In genomic region chr1:25703671-25704637, GRCh38 we compare ENCODE assay signal across 10 cellular contexts.
DNase-seq lines count a peak whose midpoint lies in the region; ATAC-seq, FAIRE-seq and TF ChIP-seq lines count a peak whose summit lies in the region.
"Had no signal": no experiment of that assay in that cellular context is flagged by ENCODE, and none has a peak within 500 bp of the region (broad histone marks: within the 10 kb centered on the region; RNA-seq: fewer than 3 reads in every experiment).

No MANE protein-coding gene starts in this region.

- POLR2A ChIA-PET in K562 (lab: Yijun Ruan, JAX): interaction anchor here (0.6 to 1.9 kb wide), 6 partner anchors 9 to 717 kb away, joined by 3 to 4 read pairs (median 3); no protein-coding TSS in a partner anchor
- POLR2A ChIA-PET in naive thymus-derived CD8-positive, alpha-beta T cell (lab: Charles Lee): interaction anchor here (0.5 to 1.5 kb wide), 6 partner anchors 12 to 85 kb away, joined by 3 to 5 read pairs (median 4); no protein-coding TSS in a partner anchor

- H3K79me2 ChIP-seq in MM.1S (ENCODE audit: low read length): no peaks in the 10 kb centered on the region
- no peaks in the 10 kb centered on the region for H3K79me2 ChIP-seq in K562 (ENCODE audit: control insufficient read depth, insufficient read depth, low read length)

- H3K4me1 ChIP-seq in MM.1S (ENCODE audit: low read length) (peaks cover 14% of the 10 kb centered on the region), K562 (replicated peaks in 1 of 2; ENCODE audit: control insufficient read depth in 2 of 2, insufficient read depth in 2 of 2, low read length in 2 of 2) (peaks cover 8 to 12% of the 10 kb centered on the region in 2 experiments; a peak in 4 of 5 replicates)

- no peaks in the 10 kb centered on the region for H3K9me1 ChIP-seq in K562 (ENCODE audit: control insufficient read depth, insufficient read depth, low read length)

- H3K27ac Mint-ChIP-seq in naive thymus-derived CD8-positive, alpha-beta T cell: peak overlapping the region; percentile 65 to 91 (median 82)

- CTCF ChIA-PET in K562 (lab: Yijun Ruan, JAX; ENCODE audit: low intra/inter-chr PET ratio): no interaction called here

- H3K27ac ChIP-seq in MM.1S (ENCODE audit: low read length) (no peak overlapping the region), K562 (ENCODE audit: extremely low read depth, low read depth, low read length) (no peak overlapping the region)

- H3K9me3 ChIP-seq in MM.1S (replicated peaks; ENCODE audit: insufficient read depth, low read length) (no peaks in the 10 kb centered on the region), K562 (replicated peaks; ENCODE audit: control insufficient read depth, insufficient read depth, low read depth, low read length) (no peaks in the 10 kb centered on the region)

- H3K9ac ChIP-seq in MM.1S (ENCODE audit: low read length): no peak overlapping the region
- no peak overlapping the region for H3K9ac ChIP-seq in K562 (ENCODE audit: insufficient read depth in 1 of 2, low read depth in 2 of 2, low read length in 2 of 2)

- no TSS peak for BruUV-seq in K562 (replicated peaks; lab: Mats Ljungman, UMichigan)

- H3K4me3 ChIP-seq in MM.1S (ENCODE audit: low read length) (no peak overlapping the region), K562 (no peak overlapping the region)

- 10% methylated on average over 11 of the region's 11 CpGs for WGBS in K562 (ENCODE audit: insufficient coverage, low coverage, missing lambda C conversion rate)

- TF ChIP-seq POLR2A in K562 (conservative IDR thresholded peaks at IDR 0.05): no peak

- H3K36me3 Mint-ChIP-seq in naive thymus-derived CD8-positive, alpha-beta T cell: peaks cover 0 to 12% (median 0%) of the 10 kb centered on the region in 3 donors

- peaks cover 0 to 2% (median 0%) of the 10 kb centered on the region in 5 donors for H3K27me3 Mint-ChIP-seq in naive thymus-derived CD8-positive, alpha-beta T cell

- TF ChIP-seq CTCF in MM.1S (IDR thresholded peaks at IDR 0.05; ENCODE audit: low read length): no peak
- TF ChIP-seq CTCF in K562 (IDR thresholded peaks at IDR 0.05 in 2 of 3, conservative IDR thresholded peaks at IDR 0.05 in 1 of 3; ENCODE audit: insufficient read depth in 2 of 3, low read depth in 1 of 3, low read length in 3 of 3): no peak

- DNase-seq in CD1c-positive myeloid dendritic cell (ENCODE audit: extremely low spot score) (peak; percentile 53), MM.1S (peak; percentile 67), K562 (ENCODE audit: extremely low read depth in 1 of 4, low spot score in 3 of 4) (no peak), COLO829 (ENCODE audit: low spot score) (no peak), NCI-H187 (lab: John Stamatoyannopoulos, UW) (no peak)
- DNase-seq in naive thymus-derived CD8-positive, alpha-beta T cell: peak in 5 of 10 donors; percentile 23 to 63 (median 60)
- DNase-seq: DMS79; effector memory CD4-positive, alpha-beta T cell had no signal

- H4K20me1 ChIP-seq in MM.1S (ENCODE audit: insufficient read depth, low read length) (no peaks in the 10 kb centered on the region), K562 (replicated peaks; ENCODE audit: control insufficient read depth, insufficient read depth, low read length) (no peaks in the 10 kb centered on the region)

- no peak for FAIRE-seq in K562 (lab: Jason Lieb, UNC)

- no peaks in the 10 kb centered on the region for H3F3A ChIP-seq in MM.1S (ENCODE audit: insufficient read depth, low read length)

- no peaks in the 10 kb centered on the region for H3K9me3 Mint-ChIP-seq in naive thymus-derived CD8-positive, alpha-beta T cell

- no peaks in the 10 kb centered on the region for H3K9me2 ChIP-seq in MM.1S (replicated peaks; ENCODE audit: insufficient read depth, low read length)

- H3K27me3 ChIP-seq in MM.1S (replicated peaks; ENCODE audit: insufficient read depth, low read length): no peaks in the 10 kb centered on the region
- H3K27me3 ChIP-seq in K562 (ENCODE audit: control insufficient read depth in 2 of 2, insufficient read depth in 2 of 2, low read length in 2 of 2): peaks cover 48 to 65% of the 10 kb centered on the region in 2 experiments

- no peak for TF ChIP-seq EP300 in K562 (IDR thresholded peaks at IDR 0.05; ENCODE audit: low read length)

- TF ChIP-seq RAD21 in K562 (CRISPR knock-in tag; conservative IDR thresholded peaks at IDR 0.05 in 1 of 2, IDR thresholded peaks at IDR 0.05 in 1 of 2): no peak

- intact Hi-C loops in K562 (cut with micrococcal nuclease): no loop called here

- no peak for ATAC-seq in K562
- peak; percentile 96 to 98 for ATAC-seq in naive thymus-derived CD8-positive, alpha-beta T cell
- no peak for ATAC-seq in HG03135 (IDR thresholded peaks at IDR 0.05; ENCODE audit: unreplicated experiment)
- ATAC-seq in GM21786 (IDR thresholded peaks at IDR 0.05; ENCODE audit: unreplicated experiment): no peak

- peak overlapping the region in 6 of 10 donors; percentile 1 to 38 (median 14) for H3K4me3 Mint-ChIP-seq in naive thymus-derived CD8-positive, alpha-beta T cell

- H2AFZ ChIP-seq in MM.1S (ENCODE audit: low read length) (no peak overlapping the region), K562 (ENCODE audit: low read depth, low read length) (no peak overlapping the region)

- no peak overlapping the region for H3K4me2 ChIP-seq in MM.1S (ENCODE audit: low read depth, low read length)
- H3K4me2 ChIP-seq in K562 (ENCODE audit: insufficient read depth, low read length): no peak overlapping the region

- in situ Hi-C loops in K562 (cut with MboI): no loop called here

- no peaks in the 10 kb centered on the region for H3K36me3 ChIP-seq in MM.1S (replicated peaks; ENCODE audit: insufficient read depth, low read length)
- no peaks in the 10 kb centered on the region for H3K36me3 ChIP-seq in K562 (ENCODE audit: control insufficient read depth, insufficient read depth, low read length)

- peaks cover 19 to 71% (median 39%) of the 10 kb centered on the region in 4 donors for H3K4me1 Mint-ChIP-seq in naive thymus-derived CD8-positive, alpha-beta T cell

TF ChIP-seq in K562, 482 proteins besides CTCF, POLR2A, EP300 and RAD21 (continues in another document):
- TF ChIP-seq BRD4 (IDR thresholded peaks at IDR 0.05): no peak
- no peak for TF ChIP-seq MCM7 (IDR thresholded peaks at IDR 0.05)
- no peak for TF ChIP-seq ZNF395 (CRISPR knock-in tag; IDR thresholded peaks at IDR 0.05)
- TF ChIP-seq MAX (CRISPR knock-in tag; IDR thresholded peaks at IDR 0.05): peak; percentile 79
- no peak for TF ChIP-seq U2AF2 (optimal IDR thresholded peaks at IDR 0.05; ENCODE audit: low read depth, low read length)

Comparison
In these comparisons a context has a peak if more than half of its experiments do, and no peak if none do; other contexts are left out.
1. DNase-seq: peak in CD1c-positive myeloid dendritic cell (single experiment) and MM.1S (single experiment); none in K562 (0 of 4), COLO829 (single experiment) and NCI-H187 (0 of 2).
2. ATAC-seq: peak in naive thymus-derived CD8-positive, alpha-beta T cell (2 of 2); none in K562 (single experiment), HG03135 (single experiment) and GM21786 (single experiment).